10 cellular contexts compared by ENCODE assay signal in genomic region chr14:34081126-34081575, GRCh38.
DNase-seq lines count a peak whose midpoint lies in the region; ATAC-seq and TF ChIP-seq lines count a peak whose summit lies in the region.
"Had no signal": no experiment of that assay in that cellular context is flagged by ENCODE, and none has a peak within 500 bp of the region (broad histone marks: within the 10 kb centered on the region; RNA-seq: fewer than 3 reads in every experiment).

No MANE protein-coding gene starts in this region.

- DNase-seq in AG09319 (ENCODE audit: extremely low read depth, low read depth) (peak; percentile 4), brain microvascular endothelial cell (peak; percentile 48), anterior cingulate cortex (lab: John Stamatoyannopoulos, UW) (no peak), hypothalamus (lab: John Stamatoyannopoulos, UW) (no peak), DMS 273 (lab: John Stamatoyannopoulos, UW; ENCODE audit: unreplicated experiment) (no peak)
- DNase-seq: activated CD4-positive, alpha-beta T cell treated with anti-CD3 and anti-CD28 coated beads for 48 hours had no signal

- WGBS in mesodermal cell (ENCODE audit: insufficient coverage in 2 of 2), 2 experiments, result 69 to 84% methylated on average over 4 to 5 of the region's 7 CpGs

- H3K27ac ChIP-seq in brain microvascular endothelial cell (peak overlapping the region; percentile 10), mesodermal cell (ENCODE audit: low read depth, low read length, severe bottlenecking) (peak overlapping the region; percentile 23)
- H3K27ac ChIP-seq: RWPE1 had no signal

- H3K4me1 ChIP-seq in mesodermal cell (ENCODE audit: control insufficient read depth, insufficient read depth, low read length, poor library complexity, severe bottlenecking), result peaks cover 14% of the 10 kb centered on the region

- no peak overlapping the region for H3K4me3 ChIP-seq in brain microvascular endothelial cell (ENCODE audit: low read depth, low read length)
- H3K4me3 ChIP-seq in mesodermal cell (ENCODE audit: extremely low read depth, insufficient read depth, low read length, poor library complexity, severe bottlenecking), result no peak overlapping the region

- ATAC-seq in HG02885 (IDR thresholded peaks at IDR 0.05; ENCODE audit: poor library complexity, unreplicated experiment) (peak; percentile 62), HG03469 (IDR thresholded peaks at IDR 0.05; ENCODE audit: unreplicated experiment) (no peak)

- H3K36me3 ChIP-seq in brain microvascular endothelial cell (replicated peaks) (no peaks in the 10 kb centered on the region), mesodermal cell (ENCODE audit: control insufficient read depth, insufficient read depth, low read length) (no peaks in the 10 kb centered on the region)

- no peaks in the 10 kb centered on the region for H3K27me3 ChIP-seq in brain microvascular endothelial cell (replicated peaks)

- in situ Hi-C loops in brain microvascular endothelial cell (cut with HindIII; ENCODE audit: low pct_ligation_motif_present, low sequenced_read_pairs), result loop anchor here (25.0 kb wide), 1 partner anchor 244 kb away; no protein-coding TSS in a partner anchor

- TF ChIP-seq CTCF in AG09319 (IDR thresholded peaks at IDR 0.05; ENCODE audit: low read depth, low read length) (no peak), brain microvascular endothelial cell (IDR thresholded peaks at IDR 0.05; ENCODE audit: low read depth, low read length, missing control alignments) (no peak)

- H3K9me3 ChIP-seq in mesodermal cell (ENCODE audit: control insufficient read depth, low read length), result no peaks in the 10 kb centered on the region

Comparison
In these comparisons a context has a peak if more than half of its experiments do, and no peak if none do; other contexts are left out.
1. DNase-seq: peak in AG09319 (single experiment) and brain microvascular endothelial cell (single experiment); none in anterior cingulate cortex (0 of 58), hypothalamus (0 of 51) and DMS 273 (single experiment).